Comparison of ENCODE assay signal across 8 cellular contexts in genomic region chr5:140302786-140303639, GRCh38. TPM values are rescaled to one million over a fixed set of nuclear protein-coding genes. Genes with fewer than 3 reads are reported as not detected.
A peak's percentile ranks its signal among the peaks of the same experiment; 100 is the strongest.
DNase-seq lines count a peak whose midpoint lies in the region; ATAC-seq and TF ChIP-seq lines count a peak whose summit lies in the region.

Gene PFDN1 (minus strand): TSS chr5:140303101. CDS start chr5:140303073, 28 bp downstream.

- peak within 1 kb of the TSS; percentile 83 for H3K4me3 ChIP-seq in BJ (ENCODE audit: low read depth, low read length)

- ATAC-seq in GM19324 (IDR thresholded peaks at IDR 0.05; ENCODE audit: low FRiP score, unreplicated experiment) (peak; percentile 95), HG03520 (IDR thresholded peaks at IDR 0.05; ENCODE audit: unreplicated experiment) (peak; percentile 93), left lobe of liver (peak; percentile 96)

- H3K36me3 Mint-ChIP-seq in dendritic cell treated with granulocyte-macrophage colony-stimulating factor and Interleukin-4, amounts not matched to agents 40 ng/mL and 50 ng/mL, for 4 days (ENCODE audit: low read depth): peaks cover 33% of the 10 kb centered on the region

- intact Hi-C loops in dendritic cell treated with granulocyte-macrophage colony-stimulating factor and Interleukin-4, amounts not matched to agents 40 ng/mL and 50 ng/mL, for 4 days (cut with micrococcal nuclease): loop anchor here (5.0 to 10.0 kb wide), 2 partner anchors 44 to 48 kb away; partner anchors contain the start of gene HBEGF

- no peak for TF ChIP-seq CTCF in BJ (IDR thresholded peaks at IDR 0.05; ENCODE audit: insufficient read depth, low read depth, low read length)

- peak within 1 kb of the TSS; percentile 96 for H3K4me3 Mint-ChIP-seq in dendritic cell treated with granulocyte-macrophage colony-stimulating factor and Interleukin-4, amounts not matched to agents 40 ng/mL and 50 ng/mL, for 4 days

- CTCF ChIA-PET in BJ (lab: Yijun Ruan, JAX): interaction anchor here (1.1 to 1.8 kb wide), 3 partner anchors 13 to 43 kb away, joined by 3 to 5 read pairs (median 3); partner anchors contain the start of gene HBEGF

- POLR2A ChIA-PET in BJ (lab: Charles Lee): no interaction called here

- H3K4me1 Mint-ChIP-seq in dendritic cell treated with granulocyte-macrophage colony-stimulating factor and Interleukin-4, amounts not matched to agents 40 ng/mL and 50 ng/mL, for 4 days (ENCODE audit: low read depth): peaks cover 30% of the 10 kb centered on the region

- peak within 1 kb of the TSS; percentile 96 for H3K27ac Mint-ChIP-seq in dendritic cell treated with granulocyte-macrophage colony-stimulating factor and Interleukin-4, amounts not matched to agents 40 ng/mL and 50 ng/mL, for 4 days

- H3K9me3 Mint-ChIP-seq in dendritic cell treated with granulocyte-macrophage colony-stimulating factor and Interleukin-4, amounts not matched to agents 40 ng/mL and 50 ng/mL, for 4 days: no peaks in the 10 kb centered on the region

- H3K27me3 Mint-ChIP-seq in dendritic cell treated with granulocyte-macrophage colony-stimulating factor and Interleukin-4, amounts not matched to agents 40 ng/mL and 50 ng/mL, for 4 days: no peaks in the 10 kb centered on the region

- DNase-seq in BJ (ENCODE audit: low read depth) (peak; percentile 74), NCI-H748 (lab: John Stamatoyannopoulos, UW; ENCODE audit: unreplicated experiment) (peak; percentile 96), left lobe of liver (ENCODE audit: low spot score) (peak; percentile 95)
- peak; percentile 86 for DNase-seq in activated CD4-positive, alpha-beta T cell treated with anti-CD3 and anti-CD28 coated beads, Interleukin-2, amount 50 U/mL, for 1 hour
- peak; percentile 89 for DNase-seq in stimulated activated CD4-positive, alpha-beta T cell treated with anti-CD3 and anti-CD28 coated beads, Interleukin-2, amount 100 ng/mL, for 4 hours (ENCODE audit: low read depth)

- H3K27me3 ChIP-seq in BJ (ENCODE audit: control insufficient read depth, insufficient read depth, low read length): no peaks in the 10 kb centered on the region

- no peaks in the 10 kb centered on the region for H3K36me3 ChIP-seq in BJ (ENCODE audit: control insufficient read depth, insufficient read depth, low read length)

RNA-seq across cellular contexts. Expression of gene PFDN1, which starts in this region (rescaled TPM):
- polyA plus RNA-seq in BJ (2011; rRNA removed): 97.7 and 114 TPM in 2 replicates
- 44.6 and 66.8 TPM in 2 replicates for polyA minus RNA-seq in BJ (2011; rRNA and poly(A)+ RNA removed)
- total RNA-seq in left lobe of liver: 11.0 TPM

Comparison
In these comparisons a context has a peak if more than half of its experiments do, and no peak if none do; other contexts are left out.
1. Peak in every context shown above with its lines: DNase-seq, ATAC-seq and H3K4me3 ChIP-seq.